Comparison of ENCODE assay signal across 8 cellular contexts in genomic region chr22:46296257-46297150, GRCh38. TPM values are rescaled to one million over a fixed set of nuclear protein-coding genes. Genes with fewer than 3 reads are reported as not detected.
A peak's percentile ranks its signal among the peaks of the same experiment; 100 is the strongest.
DNase-seq lines count a peak whose midpoint lies in the region; ATAC-seq and TF ChIP-seq lines count a peak whose summit lies in the region.

Gene GTSE1, plus strand, starts transcription at chr22:46296870. Its CDS starts 531 bp downstream, at chr22:46297401.

- no peak for TF ChIP-seq CTCF in lower leg skin (IDR thresholded peaks at IDR 0.05)

- peaks cover 5% of the 10 kb centered on the region for H3K27me3 Mint-ChIP-seq in CD4-positive, CD25-positive, alpha-beta regulatory T cell
- H3K27me3 Mint-ChIP-seq in activated CD4-positive, alpha-beta memory T cell treated with anti-CD3 and anti-CD28 coated beads, Interleukin-2, amount 10 ng/mL, durations not matched to agents 7 days and 5 days = no peaks in the 10 kb centered on the region

- peaks cover 2 to 37% (median 11%) of the 10 kb centered on the region in 4 donors for H3K4me1 Mint-ChIP-seq in CD4-positive, CD25-positive, alpha-beta regulatory T cell
- H3K4me1 Mint-ChIP-seq in activated CD4-positive, alpha-beta memory T cell treated with anti-CD3 and anti-CD28 coated beads, Interleukin-2, amount 10 ng/mL, durations not matched to agents 7 days and 5 days = peaks cover 63% of the 10 kb centered on the region

- peak within 1 kb of the TSS; percentile 90 for H3K27ac ChIP-seq in CD4-positive, CD25-positive, alpha-beta regulatory T cell (ENCODE audit: insufficient read depth, low read length, poor library complexity, severe bottlenecking)
- peak within 1 kb of the TSS; percentile 77 for H3K27ac ChIP-seq in duodenal mucosa (ENCODE audit: low read depth, low read length)

- no peak for TF ChIP-seq POLR2A in lower leg skin (IDR thresholded peaks at IDR 0.05)

- 1% methylated on average over 28 to 57 of the region's 76 CpGs for WGBS in lower leg skin, 2 donors

- H3K4me1 ChIP-seq in CD4-positive, CD25-positive, alpha-beta regulatory T cell (ENCODE audit: control insufficient read depth, insufficient read depth, low read length, poor library complexity, severe bottlenecking) = peaks cover 21% of the 10 kb centered on the region
- H3K4me1 ChIP-seq in duodenal mucosa (ENCODE audit: control insufficient read depth in 1 of 2, insufficient read depth in 2 of 2, low read length in 2 of 2) = peaks cover 14 to 25% of the 10 kb centered on the region in 2 donors

- peak; percentile 98 to 99 for ATAC-seq in CD4-positive, CD25-positive, alpha-beta regulatory T cell (ENCODE audit: low read depth in 2 of 2)
- ATAC-seq in GM19438 (IDR thresholded peaks at IDR 0.05; ENCODE audit: low read depth, unreplicated experiment) (peak; percentile 88), HG03575 (IDR thresholded peaks at IDR 0.05; ENCODE audit: extremely low read depth, insufficient number of reproducible peaks, low FRiP score, unreplicated experiment) (peak; percentile 58)

- POLR2A ChIA-PET in activated CD4-positive, alpha-beta memory T cell treated with anti-CD3 and anti-CD28 coated beads, Interleukin-2, amount 10 ng/mL, durations not matched to agents 7 days and 5 days (lab: Charles Lee) = interaction anchor here (0.7 to 6.4 kb wide), 24 partner anchors 9 to 495 kb away, joined by 3 to 48 read pairs (median 4); partner anchors contain the start of genes CDPF1, PPARA, TRMU and TTC38

- H3K27me3 ChIP-seq in CD4-positive, CD25-positive, alpha-beta regulatory T cell (ENCODE audit: control insufficient read depth, insufficient read depth, low read length) = no peaks in the 10 kb centered on the region
- H3K27me3 ChIP-seq in duodenal mucosa (ENCODE audit: control insufficient read depth in 1 of 2, insufficient read depth in 2 of 2, low read length in 2 of 2) = no peaks in the 10 kb centered on the region

- H3K9ac ChIP-seq in duodenal mucosa (ENCODE audit: low read depth in 1 of 2, low read length in 2 of 2) = peak within 1 kb of the TSS; percentile 70 to 81

- DNase-seq in CD4-positive, CD25-positive, alpha-beta regulatory T cell = peak; percentile 96 to 99 (median 97)
- peak; percentile 79 for DNase-seq in NCI-H82 treated with DMSO at 0.1 percent for 48 hours (lab: John Stamatoyannopoulos, UW; ENCODE audit: unreplicated experiment)
- DNase-seq in activated CD4-positive, alpha-beta memory T cell treated with anti-CD3 and anti-CD28 coated beads, Interleukin-2, amount 10 ng/mL, durations not matched to agents 7 days and 5 days = peak; percentile 99
- peak; percentile 97 to 100 for DNase-seq in lower leg skin (ENCODE audit: low spot score in 2 of 2)
- DNase-seq in stimulated activated CD4-positive, alpha-beta T cell treated with anti-CD3 and anti-CD28 coated beads, Interleukin-4, amount 100 ng/mL, for 48 hours (ENCODE audit: low read depth in 2 of 2) = peak; percentile 92 to 95

- no peaks in the 10 kb centered on the region for H3K9me3 ChIP-seq in CD4-positive, CD25-positive, alpha-beta regulatory T cell (ENCODE audit: control insufficient read depth in 2 of 2, low read length in 2 of 2)
- H3K9me3 ChIP-seq in duodenal mucosa (ENCODE audit: control insufficient read depth in 1 of 2, low read length in 2 of 2) = peaks cover 0 to 2% of the 10 kb centered on the region in 2 donors

- H3K4me3 Mint-ChIP-seq in CD4-positive, CD25-positive, alpha-beta regulatory T cell = peak within 1 kb of the TSS; percentile 85 to 95 (median 92)
- H3K4me3 Mint-ChIP-seq in activated CD4-positive, alpha-beta memory T cell treated with anti-CD3 and anti-CD28 coated beads, Interleukin-2, amount 10 ng/mL, durations not matched to agents 7 days and 5 days = peak within 1 kb of the TSS; percentile 88

- intact Hi-C loops in lower leg skin (cut with DNase I; ENCODE audit: low total_unique reads) = no loop called here

- CTCF ChIA-PET in activated CD4-positive, alpha-beta memory T cell treated with anti-CD3 and anti-CD28 coated beads, Interleukin-2, amount 10 ng/mL, durations not matched to agents 7 days and 5 days (lab: Charles Lee) = interaction anchor here (0.6 to 2.6 kb wide), 15 partner anchors 9 to 302 kb away, joined by 3 to 16 read pairs (median 5); partner anchors contain the start of genes CDPF1 and TTC38

- peaks cover 0 to 1% (median 0%) of the 10 kb centered on the region in 7 donors for H3K9me3 Mint-ChIP-seq in CD4-positive, CD25-positive, alpha-beta regulatory T cell
- peaks cover 6% of the 10 kb centered on the region for H3K9me3 Mint-ChIP-seq in activated CD4-positive, alpha-beta memory T cell treated with anti-CD3 and anti-CD28 coated beads, Interleukin-2, amount 10 ng/mL, durations not matched to agents 7 days and 5 days

- peak within 1 kb of the TSS; percentile 68 for H3K4me3 ChIP-seq in CD4-positive, CD25-positive, alpha-beta regulatory T cell (ENCODE audit: low read depth, low read length)
- H3K4me3 ChIP-seq in duodenal mucosa (ENCODE audit: low read depth in 1 of 2, low read length in 2 of 2) (peak within 1 kb of the TSS; percentile 64 to 65), lower leg skin (ENCODE audit: low read depth, poor library complexity, severe bottlenecking) (peak within 1 kb of the TSS; percentile 26)

- no peaks in the 10 kb centered on the region for H3K36me3 ChIP-seq in CD4-positive, CD25-positive, alpha-beta regulatory T cell (ENCODE audit: control insufficient read depth, insufficient read depth, low read length)
- peaks cover 13 to 37% of the 10 kb centered on the region in 2 donors for H3K36me3 ChIP-seq in duodenal mucosa (ENCODE audit: control insufficient read depth in 1 of 2, insufficient read depth in 2 of 2, low read length in 2 of 2)

- H3K36me3 Mint-ChIP-seq in CD4-positive, CD25-positive, alpha-beta regulatory T cell = peaks cover 7% of the 10 kb centered on the region
- H3K36me3 Mint-ChIP-seq in activated CD4-positive, alpha-beta memory T cell treated with anti-CD3 and anti-CD28 coated beads, Interleukin-2, amount 10 ng/mL, durations not matched to agents 7 days and 5 days (ENCODE audit: low read depth) = peaks cover 61% of the 10 kb centered on the region

- H3K27ac Mint-ChIP-seq in CD4-positive, CD25-positive, alpha-beta regulatory T cell = peak within 1 kb of the TSS; percentile 98 to 100 (median 99)
- peak within 1 kb of the TSS; percentile 97 for H3K27ac Mint-ChIP-seq in activated CD4-positive, alpha-beta memory T cell treated with anti-CD3 and anti-CD28 coated beads, Interleukin-2, amount 10 ng/mL, durations not matched to agents 7 days and 5 days

RNA-seq across cellular contexts. Expression of gene GTSE1, which starts in this region (rescaled TPM):
- 1.3 TPM for total RNA-seq in CD4-positive, CD25-positive, alpha-beta regulatory T cell
- polyA plus RNA-seq in CD4-positive, CD25-positive, alpha-beta regulatory T cell = under 1 TPM in 3 of 4 donors, not detected in 1; 0.17 to 0.73 (median 0.21) TPM
- total RNA-seq in activated CD4-positive, alpha-beta memory T cell treated with anti-CD3 and anti-CD28 coated beads, Interleukin-2, amount 10 ng/mL, durations not matched to agents 7 days and 5 days = 10 to 100 TPM; 67.6 to 76.2 TPM
- 1 to 10 TPM in 2 of 4 donors, under 1 TPM in 2; 0.44 to 1.5 (median 0.91) TPM for total RNA-seq in lower leg skin

Comparison
In these comparisons a context has a peak if more than half of its experiments do, and no peak if none do; other contexts are left out.
1. Peak in every context shown above with its lines: DNase-seq, ATAC-seq, H3K4me3 ChIP-seq and H3K27ac ChIP-seq.
2. RNA of gene GTSE1 (total RNA-seq): 67.6 to 76.2 TPM in activated CD4-positive, alpha-beta memory T cell treated with anti-CD3 and anti-CD28 coated beads, Interleukin-2, amount 10 ng/mL, durations not matched to agents 7 days and 5 days; 1.3 TPM in CD4-positive, CD25-positive, alpha-beta regulatory T cell (single experiment) and 0.44 to 1.5 TPM in lower leg skin; every median in the first group is over 10 times any median in the second.